Comparison of ENCODE assay signal across 33 cellular contexts in the genomic region with DNA sequence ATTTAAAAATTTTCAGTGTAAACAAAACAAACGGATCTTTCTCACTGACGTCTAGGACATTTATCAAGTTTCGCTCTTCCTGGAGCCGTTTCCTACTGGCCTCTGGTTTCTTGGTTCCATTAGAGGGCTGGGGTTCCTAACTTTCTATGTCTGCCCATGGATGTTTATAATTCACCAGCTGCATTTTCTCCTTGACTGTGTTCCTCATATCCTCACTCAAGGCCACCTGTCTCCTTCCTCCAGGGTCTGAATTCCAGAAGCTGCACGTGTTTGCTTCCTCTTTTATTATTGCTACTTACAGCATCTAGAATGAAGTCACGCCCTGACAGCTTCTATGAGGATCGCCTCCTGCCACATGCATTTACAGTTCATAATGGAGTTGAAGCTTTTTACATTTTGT.
DNase-seq lines count a peak whose midpoint lies in the region; ATAC-seq and TF ChIP-seq lines count a peak whose summit lies in the region.
"Had no signal": no experiment of that assay in that cellular context is flagged by ENCODE, and none has a peak within 500 bp of the region (broad histone marks: within the 10 kb centered on the region; RNA-seq: fewer than 3 reads in every experiment).

No MANE protein-coding gene starts in this region.

- H3K36me3 ChIP-seq in colonic mucosa: no peaks in the 10 kb centered on the region
- H3K36me3 ChIP-seq: adrenal gland, esophagus muscularis mucosa, pancreas, suprapubic skin had no signal

- TF ChIP-seq CTCF in colonic mucosa (IDR thresholded peaks at IDR 0.05): no peak

- no peaks in the 10 kb centered on the region for H3K4me1 ChIP-seq in colonic mucosa
- H3K4me1 ChIP-seq: adrenal gland, esophagus muscularis mucosa, pancreas, suprapubic skin had no signal

- intact Hi-C loops in colonic mucosa (cut with DNase I): no loop called here

- no peaks in the 10 kb centered on the region for H3K9me3 ChIP-seq in colonic mucosa
- H3K9me3 ChIP-seq: adrenal gland, esophagus muscularis mucosa, pancreas, suprapubic skin had no signal

- ATAC-seq in left lobe of liver (peak; percentile 29), HG02798 (IDR thresholded peaks at IDR 0.05; ENCODE audit: poor library complexity, unreplicated experiment) (no peak)
- ATAC-seq: pancreas, SK-N-SH treated with all-trans-retinoic acid at 6 μM for 48 hours had no signal

- H3K9ac ChIP-seq in colonic mucosa (ENCODE audit: low read depth in 2 of 2, low read length in 2 of 2): no peak overlapping the region
- H3K9ac ChIP-seq: KMS-11 had no signal

- no peaks in the 10 kb centered on the region for H3K27me3 ChIP-seq in colonic mucosa
- H3K27me3 ChIP-seq: adrenal gland, esophagus muscularis mucosa, hepatocyte, pancreas, suprapubic skin had no signal

- peak; percentile 34 for DNase-seq in SKM-1 treated with dmso at 0.1 percent for 144 hours (lab: John Stamatoyannopoulos, UW; ENCODE audit: unreplicated experiment)
- DNase-seq in SKM-1 (lab: John Stamatoyannopoulos, UW; ENCODE audit: unreplicated experiment): no peak
- DNase-seq in colonic mucosa: peak; percentile 58
- DNase-seq in left lobe of liver (ENCODE audit: low spot score): no peak
- no peak for DNase-seq in DMS 273 treated with DMSO at 0.1 percent for 48 hours (lab: John Stamatoyannopoulos, UW)
- no peak for DNase-seq in NCI-H510A (lab: John Stamatoyannopoulos, UW)
- no peak for DNase-seq in CD1c-positive myeloid dendritic cell (ENCODE audit: extremely low spot score)
- DNase-seq: activated CD4-positive, alpha-beta memory T cell treated with anti-CD3 and anti-CD28 coated beads, Interleukin-2, amount 10 ng/mL, durations not matched to agents 7 days and 5 days; activated CD4-positive, alpha-beta T cell treated with anti-CD3 and anti-CD28 coated beads for 1 hour; activated CD8-positive, alpha-beta memory T cell treated with anti-CD3 and anti-CD28 coated beads, Interleukin-2, amount 50 U/mL, for 48 hours; activated naive CD4-positive, alpha-beta T cell treated with anti-CD3 and anti-CD28 coated beads for 36 hours; adrenal gland; CD4-positive, CD25-positive, alpha-beta regulatory T cell; central memory CD4-positive, alpha-beta T cell; foreskin melanocyte; kidney glomerular epithelial cell; mammary epithelial cell; NCI-H1436 treated with DMSO at 0.1 percent for 48 hours; NCI-H2081 treated with DMSO at 0.1 percent for 48 hours; NCI-H446 treated with DMSO at 0.1 percent for 48 hours; OCI-M1; pancreas; retina; stimulated activated CD4-positive, alpha-beta T cell treated with anti-CD3 and anti-CD28 coated beads, Interleukin-1b, Interleukin-23, amount 100 ng/mL, for 48 hours; stimulated activated naive CD4-positive, alpha-beta T cell treated with Interleukin-2 at 50 U/mL for 16 hours; T-helper 2 cell had no signal

- no peak overlapping the region for H3K27ac ChIP-seq in colonic mucosa
- H3K27ac ChIP-seq: adrenal gland, esophagus muscularis mucosa, hepatocyte, HL-60, KMS-11, pancreas, suprapubic skin had no signal

- no peak overlapping the region for H3K4me3 ChIP-seq in colonic mucosa
- H3K4me3 ChIP-seq: adrenal gland, esophagus muscularis mucosa, hepatocyte, pancreas, suprapubic skin had no signal

Comparison
In these comparisons a context has a peak if more than half of its experiments do, and no peak if none do; other contexts are left out.
1. DNase-seq: peak in SKM-1 treated with dmso at 0.1 percent for 144 hours (single experiment) and colonic mucosa (single experiment); none in SKM-1 (single experiment), left lobe of liver (single experiment), DMS 273 treated with DMSO at 0.1 percent for 48 hours (single experiment), NCI-H510A (single experiment) and CD1c-positive myeloid dendritic cell (single experiment).